Comparison of ENCODE assay signal across 12 cellular contexts in genomic region chr11:117218133-117218915, GRCh38. TPM values are rescaled to one million over a fixed set of nuclear protein-coding genes. Genes with fewer than 3 reads are reported as not detected.
DNase-seq lines count a peak whose midpoint lies in the region; ATAC-seq and TF ChIP-seq lines count a peak whose summit lies in the region.
"Had no signal": no experiment of that assay in that cellular context is flagged by ENCODE, and none has a peak within 500 bp of the region (broad histone marks: within the 10 kb centered on the region; RNA-seq: fewer than 3 reads in every experiment).

No MANE protein-coding gene starts in this region.

- H3K27me3 ChIP-seq in esophagus muscularis mucosa (no peaks in the 10 kb centered on the region), muscle layer of colon (ENCODE audit: control insufficient read depth in 1 of 2, insufficient read depth in 2 of 2, low read length in 2 of 2) (no peaks in the 10 kb centered on the region), thoracic aorta (replicated peaks; ENCODE audit: insufficient read depth) (no peaks in the 10 kb centered on the region)

- H3K27me3 Mint-ChIP-seq in T-helper 2 cell treated with Interferon-gamma antibody and Interleukin-4, amounts not matched to agents 5 μg/mL and 100 μg/mL, for 36 hours (ENCODE audit: low read depth) = no peaks in the 10 kb centered on the region

- peak; percentile 30 for ATAC-seq in thoracic aorta (ENCODE audit: insufficient number of reproducible peaks, low FRiP score, low read depth)
- ATAC-seq: K562 had no signal

- H3K4me3 ChIP-seq in esophagus muscularis mucosa (peak overlapping the region; percentile 16 to 43 (median 33)), muscle layer of colon (ENCODE audit: low read depth in 1 of 2, low read length in 2 of 2) (peak overlapping the region in 1 of 2 donors; percentile 19), thoracic aorta (peak overlapping the region; percentile 59)
- H3K4me3 ChIP-seq: K562, PC-9 had no signal

- H3K36me3 ChIP-seq in esophagus muscularis mucosa = peaks cover under 1 to 85% (median 47%) of the 10 kb centered on the region in 4 donors
- peaks cover 38% of the 10 kb centered on the region for H3K36me3 ChIP-seq in muscle layer of colon (ENCODE audit: insufficient read depth, low read length)
- peaks cover 4% of the 10 kb centered on the region for H3K36me3 ChIP-seq in thoracic aorta

- no peaks in the 10 kb centered on the region for H3K9me3 Mint-ChIP-seq in T-helper 2 cell treated with Interferon-gamma antibody and Interleukin-4, amounts not matched to agents 5 μg/mL and 100 μg/mL, for 36 hours

- H3K4me1 ChIP-seq in esophagus muscularis mucosa (peaks cover 53 to 82% (median 77%) of the 10 kb centered on the region in 4 donors), muscle layer of colon (ENCODE audit: insufficient read depth, low read length) (peaks cover 77% of the 10 kb centered on the region), thoracic aorta (ENCODE audit: control insufficient read depth in 1 of 2, low read depth in 2 of 2) (peaks cover 48 to 75% of the 10 kb centered on the region in 2 donors)

- POLR2A ChIA-PET in GM10248 (lab: Yijun Ruan, JAX) = interaction anchor here (0.5 to 1.0 kb wide), 3 partner anchors 8 to 145 kb away, joined by 3 to 5 read pairs (median 4); no protein-coding TSS in a partner anchor

- TF ChIP-seq EP300 in esophagus muscularis mucosa (IDR thresholded peaks at IDR 0.05) = no peak

- whole genome bisulfite sequencing in esophagus muscularis mucosa = 41% methylated on average over 15 of the region's 15 CpGs

- DNase-seq in T-helper 2 cell treated with Interferon-gamma antibody and Interleukin-4, amounts not matched to agents 5 μg/mL and 100 μg/mL, for 36 hours (ENCODE audit: low spot score) = no peak
- no peak for DNase-seq in T-helper 2 cell
- no peak for DNase-seq in esophagus muscularis mucosa (ENCODE audit: extremely low spot score)
- DNase-seq in thoracic aorta (ENCODE audit: low spot score) = no peak
- DNase-seq in GM10248 (ENCODE audit: extremely low spot score) = no peak
- DNase-seq in stimulated activated CD4-positive, alpha-beta T cell treated with anti-CD3 and anti-CD28 coated beads, Interleukin-4, amount 100 ng/mL, for 4 hours = no peak
- DNase-seq in NCI-H1417 treated with DMSO at 0.1 percent for 48 hours (lab: John Stamatoyannopoulos, UW) = no peak
- DNase-seq: 8988T, NCI-H2081 treated with DMSO at 0.1 percent for 48 hours, PC-9 had no signal

- intact Hi-C loops in esophagus muscularis mucosa (cut with DNase I) = no loop called here

- peaks cover 61% of the 10 kb centered on the region for H3K36me3 Mint-ChIP-seq in T-helper 2 cell treated with Interferon-gamma antibody and Interleukin-4, amounts not matched to agents 5 μg/mL and 100 μg/mL, for 36 hours (ENCODE audit: low read depth)

- H3K27ac ChIP-seq in esophagus muscularis mucosa (replicated peaks in 1 of 4) = peak overlapping the region; percentile 84 to 95 (median 94)
- H3K27ac ChIP-seq in muscle layer of colon (ENCODE audit: low read depth, low read length) = peak overlapping the region; percentile 89
- H3K27ac ChIP-seq in thoracic aorta = peak overlapping the region; percentile 95 to 99
- H3K27ac ChIP-seq: PC-9 had no signal

- H3K9ac ChIP-seq in muscle layer of colon (ENCODE audit: low read length) = peak overlapping the region; percentile 42

- H3K27ac Mint-ChIP-seq in T-helper 2 cell treated with Interferon-gamma antibody and Interleukin-4, amounts not matched to agents 5 μg/mL and 100 μg/mL, for 36 hours = peak overlapping the region; percentile 37

- no peaks in the 10 kb centered on the region for H3K4me1 Mint-ChIP-seq in T-helper 2 cell treated with Interferon-gamma antibody and Interleukin-4, amounts not matched to agents 5 μg/mL and 100 μg/mL, for 36 hours (ENCODE audit: low read depth)

- no peak overlapping the region for H3K4me3 Mint-ChIP-seq in T-helper 2 cell treated with Interferon-gamma antibody and Interleukin-4, amounts not matched to agents 5 μg/mL and 100 μg/mL, for 36 hours

- no peaks in the 10 kb centered on the region for H3K9me3 ChIP-seq in esophagus muscularis mucosa
- no peaks in the 10 kb centered on the region for H3K9me3 ChIP-seq in muscle layer of colon (ENCODE audit: low read length)
- no peaks in the 10 kb centered on the region for H3K9me3 ChIP-seq in thoracic aorta

- TF ChIP-seq POLR2A in esophagus muscularis mucosa (IDR thresholded peaks at IDR 0.05; ENCODE audit: low read depth) = no peak

- CTCF ChIA-PET in GM10248 (lab: Yijun Ruan, JAX) = interaction anchor here (0.7 to 3.4 kb wide), 2 partner anchors 8 to 35 kb away, joined by 3 to 22 read pairs; no protein-coding TSS in a partner anchor

- TF ChIP-seq CTCF in esophagus muscularis mucosa (IDR thresholded peaks at IDR 0.05) = no peak
- TF ChIP-seq CTCF in thoracic aorta (IDR thresholded peaks at IDR 0.05) = no peak
- no peak for TF ChIP-seq CTCF in GM10248 (IDR thresholded peaks at IDR 0.05; ENCODE audit: control extremely low read depth, extremely low read depth, low read depth, missing control alignments)

RNA-seq across cellular contexts. Expression of gene PCSK7, which starts 13.5 kb away (rescaled TPM):
- 10 to 100 TPM; 27.8 to 43.7 (median 31.9) TPM for total RNA-seq in esophagus muscularis mucosa
- 10 to 100 TPM; 41.4 to 90.2 TPM for total RNA-seq in thoracic aorta

RNA-seq across cellular contexts. Expression of gene RNF214, which starts 14.1 kb away (rescaled TPM):
- total RNA-seq in esophagus muscularis mucosa (10 to 100 TPM; 12.4 to 21.5 (median 18.4) TPM), thoracic aorta (10 to 100 TPM; 14.6 to 21.8 TPM)

RNA-seq across cellular contexts. Expression of gene TAGLN, which starts 19.2 kb away (rescaled TPM):
- total RNA-seq in esophagus muscularis mucosa = over 10,000 TPM; 12,513 to 19,293 (median 14,679) TPM
- over 10,000 TPM in 1 of 2 donors, 1,000 to 10,000 TPM in 1; 6,975 to 13,974 TPM for total RNA-seq in thoracic aorta

RNA-seq across cellular contexts. Expression of gene SIDT2, which starts 39.8 kb away (rescaled TPM):
- 10 to 100 TPM; 26.5 to 34.1 (median 29.3) TPM for total RNA-seq in esophagus muscularis mucosa
- total RNA-seq in thoracic aorta = 10 to 100 TPM; 55.9 to 82.2 TPM
